In genomic region chr3:177283983-177284382, GRCh38 we compare ENCODE assay signal across 1 cellular context.
TF ChIP-seq lines count a peak whose summit lies in the region.

No MANE protein-coding gene starts in this region.

TF ChIP-seq in HepG2, 621 proteins besides CTCF, POLR2A, EP300 and RAD21 (continued from another document):
- TF ChIP-seq, protein P1, sequence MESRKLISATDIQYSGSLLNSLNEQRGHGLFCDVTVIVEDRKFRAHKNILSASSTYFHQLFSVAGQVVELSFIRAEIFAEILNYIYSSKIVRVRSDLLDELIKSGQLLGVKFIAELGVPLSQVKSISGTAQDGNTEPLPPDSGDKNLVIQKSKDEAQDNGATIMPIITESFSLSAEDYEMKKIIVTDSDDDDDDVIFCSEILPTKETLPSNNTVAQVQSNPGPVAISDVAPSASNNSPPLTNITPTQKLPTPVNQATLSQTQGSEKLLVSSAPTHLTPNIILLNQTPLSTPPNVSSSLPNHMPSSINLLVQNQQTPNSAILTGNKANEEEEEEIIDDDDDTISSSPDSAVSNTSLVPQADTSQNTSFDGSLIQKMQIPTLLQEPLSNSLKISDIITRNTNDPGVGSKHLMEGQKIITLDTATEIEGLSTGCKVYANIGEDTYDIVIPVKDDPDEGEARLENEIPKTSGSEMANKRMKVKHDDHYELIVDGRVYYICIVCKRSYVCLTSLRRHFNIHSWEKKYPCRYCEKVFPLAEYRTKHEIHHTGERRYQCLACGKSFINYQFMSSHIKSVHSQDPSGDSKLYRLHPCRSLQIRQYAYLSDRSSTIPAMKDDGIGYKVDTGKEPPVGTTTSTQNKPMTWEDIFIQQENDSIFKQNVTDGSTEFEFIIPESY (CRISPR knock-in tag; IDR thresholded peaks at IDR 0.05): no peak
- no peak for TF ChIP-seq U2AF2 (IDR thresholded peaks at IDR 0.05; ENCODE audit: low read depth, low read length)
- no peak for TF ChIP-seq ZNF724P (CRISPR knock-in tag; IDR thresholded peaks at IDR 0.05; ENCODE audit: borderline replicate concordance)
- no peak for TF ChIP-seq CEBPB (IDR thresholded peaks at IDR 0.05; ENCODE audit: borderline replicate concordance, low read depth, low read length)
- TF ChIP-seq, protein P2, sequence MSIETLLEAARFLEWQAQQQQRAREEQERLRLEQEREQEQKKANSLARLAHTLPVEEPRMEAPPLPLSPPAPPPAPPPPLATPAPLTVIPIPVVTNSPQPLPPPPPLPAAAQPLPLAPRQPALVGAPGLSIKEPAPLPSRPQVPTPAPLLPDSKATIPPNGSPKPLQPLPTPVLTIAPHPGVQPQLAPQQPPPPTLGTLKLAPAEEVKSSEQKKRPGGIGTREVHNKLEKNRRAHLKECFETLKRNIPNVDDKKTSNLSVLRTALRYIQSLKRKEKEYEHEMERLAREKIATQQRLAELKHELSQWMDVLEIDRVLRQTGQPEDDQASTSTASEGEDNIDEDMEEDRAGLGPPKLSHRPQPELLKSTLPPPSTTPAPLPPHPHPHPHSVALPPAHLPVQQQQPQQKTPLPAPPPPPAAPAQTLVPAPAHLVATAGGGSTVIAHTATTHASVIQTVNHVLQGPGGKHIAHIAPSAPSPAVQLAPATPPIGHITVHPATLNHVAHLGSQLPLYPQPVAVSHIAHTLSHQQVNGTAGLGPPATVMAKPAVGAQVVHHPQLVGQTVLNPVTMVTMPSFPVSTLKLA (IDR thresholded peaks at IDR 0.05): no peak
- no peak for TF ChIP-seq ZFAT (CRISPR knock-in tag; conservative IDR thresholded peaks at IDR 0.05)
- no peak for TF ChIP-seq KMT2B (CRISPR knock-in tag; IDR thresholded peaks at IDR 0.05)
